13 cellular contexts compared by ENCODE assay signal in the genomic region with DNA sequence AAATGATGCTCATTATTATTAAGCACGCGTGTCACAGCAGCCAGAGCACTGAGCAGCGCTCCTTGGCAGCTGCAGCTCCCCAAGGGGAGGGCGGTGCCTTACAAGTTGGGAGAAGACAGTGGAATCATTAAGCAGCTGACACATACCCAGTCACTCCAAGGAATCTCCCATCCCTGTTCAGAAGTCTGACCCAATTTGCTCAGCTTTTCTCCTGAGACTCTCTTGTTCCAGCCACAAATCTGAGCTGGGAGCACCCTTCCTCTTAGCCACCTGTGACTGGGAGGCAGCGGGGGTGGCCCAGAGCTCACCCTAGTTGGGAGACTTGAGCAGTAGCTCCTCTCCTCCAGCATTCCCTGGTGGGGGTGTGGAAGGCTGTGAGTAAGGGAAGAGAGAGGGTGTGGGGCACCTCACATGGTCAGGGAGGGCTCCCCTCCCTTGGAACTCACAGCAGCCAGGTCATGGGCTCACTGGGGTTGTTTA.
DNase-seq lines count a peak whose midpoint lies in the region; ATAC-seq and TF ChIP-seq lines count a peak whose summit lies in the region.
"Had no signal": no experiment of that assay in that cellular context is flagged by ENCODE, and none has a peak within 500 bp of the region (broad histone marks: within the 10 kb centered on the region; RNA-seq: fewer than 3 reads in every experiment).

No MANE protein-coding gene starts in this region.

- POLR2A ChIA-PET in BJ (lab: Charles Lee), result no interaction called here

- H3K27me3 ChIP-seq in BJ (ENCODE audit: control insufficient read depth, insufficient read depth, low read length), result no peaks in the 10 kb centered on the region

- CTCF ChIA-PET in BJ (lab: Yijun Ruan, JAX), result no interaction called here

- ATAC-seq in sciatic nerve, result peak; percentile 84
- ATAC-seq in GM18868 (IDR thresholded peaks at IDR 0.05; ENCODE audit: unreplicated experiment), result no peak
- ATAC-seq: activated naive CD8-positive, alpha-beta T cell treated with anti-CD3 and anti-CD28 coated beads, Interleukin-2, amount 50 U/mL, for 24 hours; GM12878 had no signal

- peak; percentile 85 for DNase-seq in BJ (ENCODE audit: low read depth)
- peak in 34 of 42 donors; percentile 14 to 75 (median 42) for DNase-seq in head of caudate nucleus
- peak; percentile 72 for DNase-seq in sciatic nerve (ENCODE audit: low spot score)
- DNase-seq in SKM-1 (lab: John Stamatoyannopoulos, UW; ENCODE audit: unreplicated experiment), result no peak
- DNase-seq in activated naive CD4-positive, alpha-beta T cell treated with Interleukin-2 at 50 U/mL for 16 hours, result no peak
- DNase-seq in SKM-1 treated with dmso at 0.1 percent for 144 hours (lab: John Stamatoyannopoulos, UW; ENCODE audit: unreplicated experiment), result no peak
- DNase-seq: activated CD8-positive, alpha-beta memory T cell treated with anti-CD3 and anti-CD28 coated beads for 24 hours; activated naive CD8-positive, alpha-beta T cell treated with anti-CD3 and anti-CD28 coated beads, Interleukin-2, amount 50 U/mL, for 24 hours; NCI-H2227 treated with DMSO at 0.1 percent for 48 hours; SIG-M5 had no signal

- no peak overlapping the region for H3K4me3 ChIP-seq in BJ (ENCODE audit: low read depth, low read length)
- H3K4me3 ChIP-seq: GM12878 had no signal

- 65 to 84% (median 73%) methylated on average over 5 of the region's 5 CpGs for WGBS in adipose tissue, 3 donors

- intact Hi-C loops in head of caudate nucleus (cut with DNase I), result no loop called here
- intact Hi-C loops in sciatic nerve (cut with DNase I), result no loop called here

- no peak for TF ChIP-seq CTCF in BJ (IDR thresholded peaks at IDR 0.05; ENCODE audit: insufficient read depth, low read depth, low read length)

- H3K36me3 ChIP-seq in BJ (ENCODE audit: control insufficient read depth, insufficient read depth, low read length), result no peaks in the 10 kb centered on the region

- peak overlapping the region; percentile 11 for H3K27ac ChIP-seq in adipose tissue (ENCODE audit: low read depth, low read length)

Comparison
In these comparisons a context has a peak if more than half of its experiments do, and no peak if none do; other contexts are left out.
1. DNase-seq: peak in BJ (single experiment), head of caudate nucleus (34 of 42) and sciatic nerve (single experiment); none in SKM-1 (single experiment), activated naive CD4-positive, alpha-beta T cell treated with Interleukin-2 at 50 U/mL for 16 hours (single experiment) and SKM-1 treated with dmso at 0.1 percent for 144 hours (single experiment).